In the genomic region with DNA sequence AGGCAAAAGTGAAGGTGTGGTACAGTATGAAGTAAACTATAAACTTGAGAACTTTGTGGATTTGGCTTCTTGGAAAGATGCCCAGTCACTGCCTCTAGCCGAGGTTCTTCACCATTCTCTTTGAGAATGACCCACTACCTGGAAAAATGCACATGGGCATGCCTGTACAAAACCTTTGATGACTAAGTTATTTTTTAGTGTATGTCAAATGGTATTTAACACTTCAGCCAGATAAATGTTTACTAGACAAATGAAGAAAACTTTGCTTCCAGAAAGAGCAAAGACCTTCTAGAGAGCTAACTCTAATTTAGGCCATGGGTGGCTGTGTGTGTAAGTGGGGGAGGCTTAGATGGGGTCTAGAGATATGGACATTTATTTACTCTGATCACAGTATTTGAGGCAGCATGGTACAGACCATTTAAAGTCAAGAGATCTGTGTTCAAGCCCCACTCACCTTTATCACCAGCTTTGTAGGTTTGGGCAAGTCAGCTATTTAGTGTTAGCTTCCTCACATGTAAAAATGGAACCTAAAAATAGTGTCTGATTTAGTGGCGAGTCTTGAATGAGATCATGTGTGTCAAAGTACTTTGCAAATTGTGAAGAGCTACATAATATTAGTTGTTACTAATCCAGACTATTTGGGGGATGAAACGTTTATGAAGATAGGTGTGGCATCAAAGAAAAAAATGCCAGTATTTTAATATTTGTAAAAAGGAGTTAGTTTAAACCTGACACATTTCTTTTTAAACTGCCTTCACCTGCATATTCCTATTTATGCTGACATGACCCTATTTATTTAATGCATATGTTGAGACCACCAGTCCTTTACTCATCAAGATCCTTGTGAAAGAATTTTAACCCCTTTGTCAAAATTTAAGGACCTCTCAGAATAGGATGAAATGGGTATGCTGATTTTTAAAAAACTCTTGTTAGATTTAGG, we compare ENCODE assay signal across 8 cellular contexts. TPM values are rescaled to one million over a fixed set of nuclear protein-coding genes. Genes with fewer than 3 reads are reported as not detected.
A peak's percentile ranks its signal among the peaks of the same experiment; 100 is the strongest.
DNase-seq lines count a peak whose midpoint lies in the region; ATAC-seq and TF ChIP-seq lines count a peak whose summit lies in the region.

No MANE protein-coding gene starts in this region.

- no peaks in the 10 kb centered on the region for H3K9me3 Mint-ChIP-seq in Caco-2 (ENCODE audit: unreplicated experiment)

- 5 to 8% methylated on average over 3 of the region's 3 CpGs for WGBS in thyroid gland, 2 donors

- peak overlapping the region; percentile 90 for H3K4me3 Mint-ChIP-seq in Caco-2 (ENCODE audit: unreplicated experiment)

- no peak for DNase-seq in Caco-2
- peak; percentile 29 for DNase-seq in KG1 (lab: John Stamatoyannopoulos, UW)
- DNase-seq in astrocyte of the spinal cord (ENCODE audit: low read depth, low spot score) = peak; percentile 70
- peak; percentile 86 for DNase-seq in kidney tubule cell (ENCODE audit: low spot score)
- DNase-seq in thyroid gland = peak; percentile 45 to 50
- no peak for DNase-seq in activated CD4-positive, CD25-positive, alpha-beta regulatory T cell (lab: John Stamatoyannopoulos, UW)

- no TSS peak for BruUV-seq in Caco-2 (replicated peaks; lab: Mats Ljungman, UMichigan)

- TF ChIP-seq POLR2A in thyroid gland (IDR thresholded peaks at IDR 0.05) = no peak

- H3K27ac ChIP-seq in thyroid gland = peak overlapping the region; percentile 86 to 95 (median 87)

- H3K27me3 ChIP-seq in Caco-2 (replicated peaks; ENCODE audit: control insufficient read depth, insufficient read depth, low read length) (no peaks in the 10 kb centered on the region), thyroid gland (no peaks in the 10 kb centered on the region)

- H3K4me3 ChIP-seq in Caco-2 (ENCODE audit: low read depth, low read length) = no peak overlapping the region
- peak overlapping the region; percentile 3 for H3K4me3 ChIP-seq in astrocyte of the spinal cord (ENCODE audit: low read depth, low read length)
- H3K4me3 ChIP-seq in thyroid gland (replicated peaks in 1 of 3) = peak overlapping the region in 1 of 3 donors; percentile 33

- in situ Hi-C loops in astrocyte of the spinal cord (cut with HindIII; ENCODE audit: low sequenced_read_pairs) = no loop called here

- H3K4me1 ChIP-seq in Caco-2 (peaks cover 27% of the 10 kb centered on the region), thyroid gland (peaks cover 47 to 59% of the 10 kb centered on the region in 2 donors)

- H3K27ac Mint-ChIP-seq in Caco-2 (ENCODE audit: unreplicated experiment) = peak overlapping the region; percentile 40

- H3K4me1 Mint-ChIP-seq in Caco-2 (ENCODE audit: low read depth, unreplicated experiment) = peaks cover 10% of the 10 kb centered on the region

- POLR2A ChIA-PET in Caco-2 (lab: Charles Lee) = interaction anchor here (1.2 kb wide), 1 partner anchor 20 kb away, joined by 9 read pairs; a partner anchor contains a TSS

- H3K27me3 Mint-ChIP-seq in Caco-2 (ENCODE audit: insufficient read depth, unreplicated experiment) = no peaks in the 10 kb centered on the region

- H3K36me3 Mint-ChIP-seq in Caco-2 (ENCODE audit: insufficient read depth, unreplicated experiment) = peaks cover 20% of the 10 kb centered on the region

- ATAC-seq in GM19328 (IDR thresholded peaks at IDR 0.05; ENCODE audit: unreplicated experiment) (no peak), HG03460 (IDR thresholded peaks at IDR 0.05; ENCODE audit: unreplicated experiment) (no peak)

- intact Hi-C loops in Caco-2 (cut with micrococcal nuclease; ENCODE audit: unreplicated experiment) = no loop called here
- intact Hi-C loops in thyroid gland (cut with DNase I) = no loop called here

- no peak for TF ChIP-seq CTCF in Caco-2 (IDR thresholded peaks at IDR 0.05; ENCODE audit: insufficient read depth in 1 of 2, low read depth in 1 of 2, low read length in 1 of 2, severe bottlenecking in 1 of 2, unreplicated experiment in 1 of 2)
- TF ChIP-seq CTCF in astrocyte of the spinal cord (IDR thresholded peaks at IDR 0.05; ENCODE audit: low read depth, low read length) = no peak
- TF ChIP-seq CTCF in thyroid gland (IDR thresholded peaks at IDR 0.05) = no peak

- CTCF ChIA-PET in Caco-2 (lab: Charles Lee) = interaction anchor here (0.5 kb wide), 1 partner anchor 170 kb away, joined by 6 read pairs; no protein-coding TSS in a partner anchor

- H3K9me3 ChIP-seq in Caco-2 (no peaks in the 10 kb centered on the region), thyroid gland (no peaks in the 10 kb centered on the region)

- H3K36me3 ChIP-seq in Caco-2 (ENCODE audit: control insufficient read depth, insufficient read depth, low read length) = peaks cover 1% of the 10 kb centered on the region; the same call in 1 of the 2 replicates
- H3K36me3 ChIP-seq in thyroid gland = no peaks in the 10 kb centered on the region

RNA-seq across cellular contexts. Expression of a gene that starts 20.2 kb away (rescaled TPM):
- total RNA-seq in Caco-2 (2022) = 45.5 and 61.6 TPM in 2 replicates
- 100 to 1,000 TPM in 1 of 4 donors, 10 to 100 TPM in 3; 70.5 to 175 (median 96.7) TPM for total RNA-seq in thyroid gland

RNA-seq across cellular contexts. Expression of a gene that starts 46.3 kb away (rescaled TPM):
- 2.8 and 3.1 TPM in 2 replicates for total RNA-seq in Caco-2 (2022)
- 1 to 10 TPM; 2.1 to 4.4 (median 3.5) TPM for total RNA-seq in thyroid gland

Comparison
In these comparisons a context has a peak if more than half of its experiments do, and no peak if none do; other contexts are left out.
1. DNase-seq: peak in KG1 (single experiment), astrocyte of the spinal cord (single experiment), kidney tubule cell (single experiment) and thyroid gland (2 of 2); none in Caco-2 (0 of 2) and activated CD4-positive, CD25-positive, alpha-beta regulatory T cell (0 of 4).